In the genomic region with DNA sequence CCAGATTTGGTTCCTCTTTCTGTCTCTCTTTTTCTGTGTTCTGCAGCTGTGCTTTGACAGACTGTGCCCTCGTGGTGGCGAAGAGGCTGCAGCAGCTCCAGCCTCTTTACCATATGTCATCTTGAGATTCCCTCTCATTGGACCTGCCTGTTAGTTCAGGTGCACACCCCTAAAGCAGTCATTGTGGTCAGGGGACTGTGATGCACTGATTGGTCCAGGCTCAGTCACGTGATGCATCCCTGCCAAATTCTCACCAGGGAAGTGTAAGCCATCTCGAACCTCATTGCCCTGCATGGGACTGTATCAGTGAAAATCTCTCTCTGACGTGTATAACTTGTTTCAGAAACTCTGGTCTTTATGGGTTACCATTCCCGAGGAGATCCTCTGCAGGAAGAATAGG, we compare ENCODE assay signal across 13 cellular contexts.
"Had no signal": no experiment of that assay in that cellular context is flagged by ENCODE, and none has a peak within 500 bp of the region (broad histone marks: within the 10 kb centered on the region; RNA-seq: fewer than 3 reads in every experiment).

No MANE protein-coding gene starts in this region.

- ATAC-seq: activated CD8-positive, alpha-beta memory T cell treated with anti-CD3 and anti-CD28 coated beads, Interleukin-2, amount 10 ng/mL, durations not matched to agents 7 days and 5 days; activated T-cell treated with anti-CD3 and anti-CD28 coated beads, Interleukin-2, amount 50 U/mL, for 4 hours had no signal

- H2AFZ ChIP-seq: hepatocyte had no signal

- H3K4me2 ChIP-seq: hepatocyte had no signal

- H3K79me2 ChIP-seq: hepatocyte had no signal

- H3K27ac ChIP-seq: dorsolateral prefrontal cortex, hepatocyte had no signal

- DNase-seq: activated CD4-positive, alpha-beta T cell treated with anti-CD3 and anti-CD28 coated beads for 1 hour; activated CD4-positive, alpha-beta T cell treated with anti-CD3 and anti-CD28 coated beads, Interleukin-2, amount 50 U/mL, for 48 hours; activated CD8-positive, alpha-beta memory T cell treated with anti-CD3 and anti-CD28 coated beads, Interleukin-2, amount 10 ng/mL, durations not matched to agents 7 days and 5 days; activated gamma-delta T cell; activated naive CD8-positive, alpha-beta T cell treated with anti-CD3 and anti-CD28 coated beads for 36 hours; activated T-cell treated with anti-CD3 and anti-CD28 coated beads, Interleukin-2, amount 50 U/mL, for 4 hours; dorsolateral prefrontal cortex; mesendoderm; nephron progenitor cell; stimulated activated CD4-positive, alpha-beta T cell treated with anti-CD3 and anti-CD28 coated beads, Interleukin-2, amount 100 ng/mL, for 48 hours; stimulated activated naive CD4-positive, alpha-beta T cell treated with Interleukin-2 at 50 U/mL for 16 hours; trophoblast cell had no signal

- H3K4me3 ChIP-seq: dorsolateral prefrontal cortex, hepatocyte had no signal
